Comparison of ENCODE assay signal across 2 cellular contexts in the genomic region with DNA sequence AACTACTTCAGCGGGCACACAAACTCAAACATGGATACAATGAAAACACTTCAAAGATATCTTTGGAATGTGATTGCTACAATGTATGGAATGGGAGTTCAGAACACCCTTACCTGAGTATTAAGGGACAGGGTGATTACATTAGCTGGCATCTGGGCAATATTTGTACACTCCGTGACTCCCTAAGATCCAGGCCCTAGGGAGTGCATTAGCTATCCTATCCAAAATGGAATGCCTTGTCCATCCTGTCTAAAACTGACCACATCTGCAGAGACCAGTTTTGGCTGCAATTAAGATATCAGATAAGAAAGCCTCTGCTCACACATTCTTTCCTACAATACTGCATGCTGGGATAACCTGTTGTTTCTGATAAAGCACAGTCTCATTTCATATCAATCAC.
TF ChIP-seq lines count a peak whose summit lies in the region.

No MANE protein-coding gene starts in this region.

TF ChIP-seq in SK-N-SH, 30 proteins besides CTCF, POLR2A, EP300 and RAD21 (continued from another document):
- TF ChIP-seq, protein P1, sequence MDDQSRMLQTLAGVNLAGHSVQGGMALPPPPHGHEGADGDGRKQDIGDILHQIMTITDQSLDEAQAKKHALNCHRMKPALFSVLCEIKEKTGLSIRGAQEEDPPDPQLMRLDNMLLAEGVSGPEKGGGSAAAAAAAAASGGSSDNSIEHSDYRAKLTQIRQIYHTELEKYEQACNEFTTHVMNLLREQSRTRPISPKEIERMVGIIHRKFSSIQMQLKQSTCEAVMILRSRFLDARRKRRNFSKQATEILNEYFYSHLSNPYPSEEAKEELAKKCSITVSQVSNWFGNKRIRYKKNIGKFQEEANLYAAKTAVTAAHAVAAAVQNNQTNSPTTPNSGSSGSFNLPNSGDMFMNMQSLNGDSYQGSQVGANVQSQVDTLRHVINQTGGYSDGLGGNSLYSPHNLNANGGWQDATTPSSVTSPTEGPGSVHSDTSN (IDR thresholded peaks at IDR 0.05) = no peak
- TF ChIP-seq POLR2AphosphoS5 (IDR thresholded peaks at IDR 0.05; ENCODE audit: low read depth, low read length) (no peak), NFIC (IDR thresholded peaks at IDR 0.05; ENCODE audit: borderline replicate concordance) (no peak), TCF12 (IDR thresholded peaks at IDR 0.05) (no peak), JUND (IDR thresholded peaks at IDR 0.05) (no peak), MEF2A (IDR thresholded peaks at IDR 0.05; ENCODE audit: borderline replicate concordance, low read depth) (no peak), MXI1 (IDR thresholded peaks at IDR 0.05; ENCODE audit: low read depth, low read length) (no peak), RXRA (IDR thresholded peaks at IDR 0.05; ENCODE audit: borderline replicate concordance, low read depth) (no peak), GATA2 (CRISPR knock-in tag; IDR thresholded peaks at IDR 0.05) (no peak), RCOR1 (IDR thresholded peaks at IDR 0.05; ENCODE audit: low read length) (no peak), FOXJ3 (CRISPR knock-in tag; IDR thresholded peaks at IDR 0.05) (no peak)
- TF ChIP-seq, protein P2, sequence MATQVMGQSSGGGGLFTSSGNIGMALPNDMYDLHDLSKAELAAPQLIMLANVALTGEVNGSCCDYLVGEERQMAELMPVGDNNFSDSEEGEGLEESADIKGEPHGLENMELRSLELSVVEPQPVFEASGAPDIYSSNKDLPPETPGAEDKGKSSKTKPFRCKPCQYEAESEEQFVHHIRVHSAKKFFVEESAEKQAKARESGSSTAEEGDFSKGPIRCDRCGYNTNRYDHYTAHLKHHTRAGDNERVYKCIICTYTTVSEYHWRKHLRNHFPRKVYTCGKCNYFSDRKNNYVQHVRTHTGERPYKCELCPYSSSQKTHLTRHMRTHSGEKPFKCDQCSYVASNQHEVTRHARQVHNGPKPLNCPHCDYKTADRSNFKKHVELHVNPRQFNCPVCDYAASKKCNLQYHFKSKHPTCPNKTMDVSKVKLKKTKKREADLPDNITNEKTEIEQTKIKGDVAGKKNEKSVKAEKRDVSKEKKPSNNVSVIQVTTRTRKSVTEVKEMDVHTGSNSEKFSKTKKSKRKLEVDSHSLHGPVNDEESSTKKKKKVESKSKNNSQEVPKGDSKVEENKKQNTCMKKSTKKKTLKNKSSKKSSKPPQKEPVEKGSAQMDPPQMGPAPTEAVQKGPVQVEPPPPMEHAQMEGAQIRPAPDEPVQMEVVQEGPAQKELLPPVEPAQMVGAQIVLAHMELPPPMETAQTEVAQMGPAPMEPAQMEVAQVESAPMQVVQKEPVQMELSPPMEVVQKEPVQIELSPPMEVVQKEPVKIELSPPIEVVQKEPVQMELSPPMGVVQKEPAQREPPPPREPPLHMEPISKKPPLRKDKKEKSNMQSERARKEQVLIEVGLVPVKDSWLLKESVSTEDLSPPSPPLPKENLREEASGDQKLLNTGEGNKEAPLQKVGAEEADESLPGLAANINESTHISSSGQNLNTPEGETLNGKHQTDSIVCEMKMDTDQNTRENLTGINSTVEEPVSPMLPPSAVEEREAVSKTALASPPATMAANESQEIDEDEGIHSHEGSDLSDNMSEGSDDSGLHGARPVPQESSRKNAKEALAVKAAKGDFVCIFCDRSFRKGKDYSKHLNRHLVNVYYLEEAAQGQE (IDR thresholded peaks at IDR 0.05; ENCODE audit: low read depth, low read length) = no peak
- TF ChIP-seq, protein P3, sequence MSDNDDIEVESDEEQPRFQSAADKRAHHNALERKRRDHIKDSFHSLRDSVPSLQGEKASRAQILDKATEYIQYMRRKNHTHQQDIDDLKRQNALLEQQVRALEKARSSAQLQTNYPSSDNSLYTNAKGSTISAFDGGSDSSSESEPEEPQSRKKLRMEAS (IDR thresholded peaks at IDR 0.05; ENCODE audit: low read depth) = no peak

TF ChIP-seq in SK-N-SH treated with all-trans-retinoic acid at 6 μM for 48 hours, 23 proteins besides CTCF, POLR2A, EP300 and RAD21 (continued from another document):
- TF ChIP-seq ZC3H10 (CRISPR knock-in tag; IDR thresholded peaks at IDR 0.05) = no peak
- TF ChIP-seq, protein P4, sequence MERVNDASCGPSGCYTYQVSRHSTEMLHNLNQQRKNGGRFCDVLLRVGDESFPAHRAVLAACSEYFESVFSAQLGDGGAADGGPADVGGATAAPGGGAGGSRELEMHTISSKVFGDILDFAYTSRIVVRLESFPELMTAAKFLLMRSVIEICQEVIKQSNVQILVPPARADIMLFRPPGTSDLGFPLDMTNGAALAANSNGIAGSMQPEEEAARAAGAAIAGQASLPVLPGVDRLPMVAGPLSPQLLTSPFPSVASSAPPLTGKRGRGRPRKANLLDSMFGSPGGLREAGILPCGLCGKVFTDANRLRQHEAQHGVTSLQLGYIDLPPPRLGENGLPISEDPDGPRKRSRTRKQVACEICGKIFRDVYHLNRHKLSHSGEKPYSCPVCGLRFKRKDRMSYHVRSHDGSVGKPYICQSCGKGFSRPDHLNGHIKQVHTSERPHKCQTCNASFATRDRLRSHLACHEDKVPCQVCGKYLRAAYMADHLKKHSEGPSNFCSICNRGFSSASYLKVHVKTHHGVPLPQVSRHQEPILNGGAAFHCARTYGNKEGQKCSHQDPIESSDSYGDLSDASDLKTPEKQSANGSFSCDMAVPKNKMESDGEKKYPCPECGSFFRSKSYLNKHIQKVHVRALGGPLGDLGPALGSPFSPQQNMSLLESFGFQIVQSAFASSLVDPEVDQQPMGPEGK (CRISPR knock-in tag; IDR thresholded peaks at IDR 0.05; ENCODE audit: borderline replicate concordance) = no peak
- no peak for TF ChIP-seq RARB (CRISPR knock-in tag; IDR thresholded peaks at IDR 0.05)
- TF ChIP-seq ZFP30 (CRISPR knock-in tag; IDR thresholded peaks at IDR 0.05) = no peak
- TF ChIP-seq GLIS3 (CRISPR knock-in tag; IDR thresholded peaks at IDR 0.05) = no peak
- TF ChIP-seq, protein P5, sequence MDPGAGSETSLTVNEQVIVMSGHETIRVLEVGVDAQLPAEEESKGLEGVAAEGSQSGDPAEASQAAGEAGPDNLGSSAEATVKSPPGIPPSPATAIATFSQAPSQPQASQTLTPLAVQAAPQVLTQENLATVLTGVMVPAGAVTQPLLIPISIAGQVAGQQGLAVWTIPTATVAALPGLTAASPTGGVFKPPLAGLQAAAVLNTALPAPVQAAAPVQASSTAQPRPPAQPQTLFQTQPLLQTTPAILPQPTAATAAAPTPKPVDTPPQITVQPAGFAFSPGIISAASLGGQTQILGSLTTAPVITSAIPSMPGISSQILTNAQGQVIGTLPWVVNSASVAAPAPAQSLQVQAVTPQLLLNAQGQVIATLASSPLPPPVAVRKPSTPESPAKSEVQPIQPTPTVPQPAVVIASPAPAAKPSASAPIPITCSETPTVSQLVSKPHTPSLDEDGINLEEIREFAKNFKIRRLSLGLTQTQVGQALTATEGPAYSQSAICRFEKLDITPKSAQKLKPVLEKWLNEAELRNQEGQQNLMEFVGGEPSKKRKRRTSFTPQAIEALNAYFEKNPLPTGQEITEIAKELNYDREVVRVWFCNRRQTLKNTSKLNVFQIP (CRISPR knock-in tag; IDR thresholded peaks at IDR 0.05; ENCODE audit: borderline replicate concordance, low read depth) = no peak
- no peak for TF ChIP-seq BACH2 (CRISPR knock-in tag; IDR thresholded peaks at IDR 0.05; ENCODE audit: borderline replicate concordance)
- no peak for TF ChIP-seq ESRRG (CRISPR knock-in tag; IDR thresholded peaks at IDR 0.05)
- no peak for TF ChIP-seq ISL1 (CRISPR knock-in tag; IDR thresholded peaks at IDR 0.05)
- TF ChIP-seq ZNF565 (CRISPR knock-in tag; conservative IDR thresholded peaks at IDR 0.05; ENCODE audit: low read depth) = no peak
- TF ChIP-seq, protein P6, sequence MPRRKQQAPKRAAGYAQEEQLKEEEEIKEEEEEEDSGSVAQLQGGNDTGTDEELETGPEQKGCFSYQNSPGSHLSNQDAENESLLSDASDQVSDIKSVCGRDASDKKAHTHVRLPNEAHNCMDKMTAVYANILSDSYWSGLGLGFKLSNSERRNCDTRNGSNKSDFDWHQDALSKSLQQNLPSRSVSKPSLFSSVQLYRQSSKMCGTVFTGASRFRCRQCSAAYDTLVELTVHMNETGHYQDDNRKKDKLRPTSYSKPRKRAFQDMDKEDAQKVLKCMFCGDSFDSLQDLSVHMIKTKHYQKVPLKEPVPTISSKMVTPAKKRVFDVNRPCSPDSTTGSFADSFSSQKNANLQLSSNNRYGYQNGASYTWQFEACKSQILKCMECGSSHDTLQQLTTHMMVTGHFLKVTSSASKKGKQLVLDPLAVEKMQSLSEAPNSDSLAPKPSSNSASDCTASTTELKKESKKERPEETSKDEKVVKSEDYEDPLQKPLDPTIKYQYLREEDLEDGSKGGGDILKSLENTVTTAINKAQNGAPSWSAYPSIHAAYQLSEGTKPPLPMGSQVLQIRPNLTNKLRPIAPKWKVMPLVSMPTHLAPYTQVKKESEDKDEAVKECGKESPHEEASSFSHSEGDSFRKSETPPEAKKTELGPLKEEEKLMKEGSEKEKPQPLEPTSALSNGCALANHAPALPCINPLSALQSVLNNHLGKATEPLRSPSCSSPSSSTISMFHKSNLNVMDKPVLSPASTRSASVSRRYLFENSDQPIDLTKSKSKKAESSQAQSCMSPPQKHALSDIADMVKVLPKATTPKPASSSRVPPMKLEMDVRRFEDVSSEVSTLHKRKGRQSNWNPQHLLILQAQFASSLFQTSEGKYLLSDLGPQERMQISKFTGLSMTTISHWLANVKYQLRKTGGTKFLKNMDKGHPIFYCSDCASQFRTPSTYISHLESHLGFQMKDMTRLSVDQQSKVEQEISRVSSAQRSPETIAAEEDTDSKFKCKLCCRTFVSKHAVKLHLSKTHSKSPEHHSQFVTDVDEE (CRISPR knock-in tag; IDR thresholded peaks at IDR 0.05) = no peak
